Comparison of ENCODE assay signal across 12 cellular contexts in the genomic region with DNA sequence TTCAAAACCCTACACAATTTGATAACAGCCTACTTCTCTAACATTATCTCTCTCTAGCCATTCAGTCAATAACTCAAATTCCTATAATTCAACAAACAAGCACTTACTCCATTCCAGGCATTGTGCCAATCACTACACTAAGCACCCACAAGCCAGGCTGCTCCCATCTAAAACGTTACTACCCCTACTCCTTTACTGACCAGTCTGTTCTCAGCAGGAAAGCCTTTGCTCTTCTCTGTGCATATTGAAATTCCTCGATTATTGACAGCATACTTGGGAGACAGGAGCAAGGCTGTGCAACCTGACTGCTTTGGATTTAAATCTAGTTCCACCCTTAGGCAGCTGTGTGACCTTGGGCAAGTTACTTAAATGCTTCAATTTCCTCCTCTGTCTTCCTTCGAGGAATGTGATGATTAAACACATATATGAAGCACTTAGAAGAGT.
DNase-seq lines count a peak whose midpoint lies in the region; ATAC-seq, FAIRE-seq and TF ChIP-seq lines count a peak whose summit lies in the region.
"Had no signal": no experiment of that assay in that cellular context is flagged by ENCODE, and none has a peak within 500 bp of the region (broad histone marks: within the 10 kb centered on the region; RNA-seq: fewer than 3 reads in every experiment).

No MANE protein-coding gene starts in this region.

- H3K4me3 ChIP-seq in HepG2 (replicated peaks in 1 of 3; ENCODE audit: insufficient read depth in 1 of 3, low read depth in 2 of 3, low read length in 3 of 3) (no peak overlapping the region), right lobe of liver (no peak overlapping the region), fibroblast of lung (replicated peaks in 1 of 4; ENCODE audit: control extremely low read depth in 1 of 4, insufficient read depth in 1 of 4, low read depth in 3 of 4, low read length in 4 of 4) (no peak overlapping the region), upper lobe of right lung (no peak overlapping the region)
- H3K4me3 ChIP-seq: ovary had no signal

- in situ Hi-C loops in HepG2 (cut with HindIII; ENCODE audit: extremely low pct_ligation_motif_present, low pct_unique_long_range_greater_than_20kb): no loop called here

- H3K4me3 Mint-ChIP-seq in activated CD8-positive, alpha-beta T cell treated with anti-CD3 and anti-CD28 coated beads, Interleukin-2, amount 10 ng/mL, durations not matched to agents 7 days and 5 days: no peak overlapping the region

- no peaks in the 10 kb centered on the region for H3K4me1 Mint-ChIP-seq in activated CD8-positive, alpha-beta T cell treated with anti-CD3 and anti-CD28 coated beads, Interleukin-2, amount 10 ng/mL, durations not matched to agents 7 days and 5 days (ENCODE audit: low read depth)

- intact Hi-C loops in HepG2 (cut with micrococcal nuclease; ENCODE audit: unreplicated experiment): loop anchor here (5.0 kb wide), 1 partner anchor 41 kb away; no protein-coding TSS in a partner anchor
- intact Hi-C loops in right lobe of liver (cut with DNase I): no loop called here
- intact Hi-C loops in upper lobe of right lung (cut with DNase I): no loop called here

- TF ChIP-seq RAD21 in HepG2 (CRISPR knock-in tag; IDR thresholded peaks at IDR 0.05): no peak

- H3K27me3 ChIP-seq in HepG2 (ENCODE audit: control insufficient read depth in 1 of 2, insufficient read depth in 2 of 2, low read length in 2 of 2): no peaks in the 10 kb centered on the region; a peak in 2 of 5 replicates
- H3K27me3 ChIP-seq in right lobe of liver: no peaks in the 10 kb centered on the region
- H3K27me3 ChIP-seq in fibroblast of lung (ENCODE audit: control insufficient read depth, insufficient read depth, low read length): no peaks in the 10 kb centered on the region
- no peaks in the 10 kb centered on the region for H3K27me3 ChIP-seq in upper lobe of right lung
- H3K27me3 ChIP-seq: ovary had no signal

- TF ChIP-seq POLR2A in HepG2 (IDR thresholded peaks at IDR 0.05; ENCODE audit: insufficient read depth in 1 of 2, low read depth in 2 of 2, low read length in 2 of 2) (no peak), right lobe of liver (IDR thresholded peaks at IDR 0.05) (no peak)

- CTCF ChIA-PET in HepG2 (lab: Yijun Ruan, JAX; ENCODE audit: low intra/inter-chr PET ratio, low total read pairs): no interaction called here
- CTCF ChIA-PET in activated CD8-positive, alpha-beta T cell treated with anti-CD3 and anti-CD28 coated beads, Interleukin-2, amount 10 ng/mL, durations not matched to agents 7 days and 5 days (lab: Charles Lee): interaction anchor here (0.9 kb wide), 1 partner anchor 963 kb away, joined by 3 read pairs; no protein-coding TSS in a partner anchor

- TF ChIP-seq CTCF in HepG2 (CRISPR knock-in tag; IDR thresholded peaks at IDR 0.05) (no peak), right lobe of liver (IDR thresholded peaks at IDR 0.05) (no peak), fibroblast of lung (conservative IDR thresholded peaks at IDR 0.05 in 1 of 2, IDR thresholded peaks at IDR 0.05 in 1 of 2; ENCODE audit: low read depth in 1 of 2, low read length in 2 of 2) (no peak), upper lobe of right lung (IDR thresholded peaks at IDR 0.05) (no peak)

- peaks cover 23% of the 10 kb centered on the region for H3K27me3 Mint-ChIP-seq in activated CD8-positive, alpha-beta T cell treated with anti-CD3 and anti-CD28 coated beads, Interleukin-2, amount 10 ng/mL, durations not matched to agents 7 days and 5 days (ENCODE audit: low read depth)

- H3K27ac Mint-ChIP-seq in activated CD8-positive, alpha-beta T cell treated with anti-CD3 and anti-CD28 coated beads, Interleukin-2, amount 10 ng/mL, durations not matched to agents 7 days and 5 days: no peak overlapping the region

- H3K4me1 ChIP-seq in HepG2 (ENCODE audit: insufficient read depth, low read length): peaks cover 6% of the 10 kb centered on the region; the same call in 1 of the 2 replicates
- no peaks in the 10 kb centered on the region for H3K4me1 ChIP-seq in right lobe of liver
- peaks cover 16% of the 10 kb centered on the region for H3K4me1 ChIP-seq in fibroblast of lung (ENCODE audit: control insufficient read depth, extremely low read depth, insufficient read depth, low read length)
- H3K4me1 ChIP-seq in upper lobe of right lung: peaks cover 11% of the 10 kb centered on the region

- H3K36me3 ChIP-seq in HepG2 (replicated peaks in 1 of 2; ENCODE audit: control insufficient read depth in 1 of 2, insufficient read depth in 2 of 2, low read length in 2 of 2) (no peaks in the 10 kb centered on the region), right lobe of liver (no peaks in the 10 kb centered on the region), fibroblast of lung (ENCODE audit: control insufficient read depth, insufficient read depth, low read length) (no peaks in the 10 kb centered on the region), upper lobe of right lung (no peaks in the 10 kb centered on the region)
- H3K36me3 ChIP-seq: ovary had no signal

- H3K4me2 ChIP-seq in HepG2 (ENCODE audit: low read depth, low read length): no peak overlapping the region
- no peak overlapping the region for H3K4me2 ChIP-seq in fibroblast of lung (ENCODE audit: extremely low read depth, insufficient read depth, low read length)

- H3K27ac ChIP-seq in HepG2 (ENCODE audit: extremely low read length, insufficient read depth, low read length) (no peak overlapping the region), right lobe of liver (no peak overlapping the region), fibroblast of lung (ENCODE audit: insufficient read depth, low read length) (no peak overlapping the region), upper lobe of right lung (no peak overlapping the region)
- H3K27ac ChIP-seq: HL-60, ovary had no signal

- H3K9ac ChIP-seq in HepG2 (ENCODE audit: insufficient read depth, low read depth, low read length) (no peak overlapping the region), fibroblast of lung (ENCODE audit: insufficient read depth, low read length) (no peak overlapping the region)

- TF ChIP-seq EP300 in HepG2 (IDR thresholded peaks at IDR 0.05; ENCODE audit: low read depth in 2 of 2, low read length in 2 of 2) (no peak), HepG2 (CRISPR knock-in tag; IDR thresholded peaks at IDR 0.05; ENCODE audit: borderline replicate concordance) (no peak)

- H3K9me3 ChIP-seq in HepG2 (ENCODE audit: low read length) (no peaks in the 10 kb centered on the region), right lobe of liver (no peaks in the 10 kb centered on the region), fibroblast of lung (ENCODE audit: control insufficient read depth, insufficient read depth, low read depth, low read length) (no peaks in the 10 kb centered on the region), upper lobe of right lung (no peaks in the 10 kb centered on the region)
- H3K9me3 ChIP-seq: ovary had no signal

- H4K20me1 ChIP-seq in HepG2 (ENCODE audit: insufficient read depth, low read length): no peaks in the 10 kb centered on the region
- no peaks in the 10 kb centered on the region for H4K20me1 ChIP-seq in fibroblast of lung (ENCODE audit: control insufficient read depth, extremely low read depth, insufficient read depth, low read length)

- H3K36me3 Mint-ChIP-seq in activated CD8-positive, alpha-beta T cell treated with anti-CD3 and anti-CD28 coated beads, Interleukin-2, amount 10 ng/mL, durations not matched to agents 7 days and 5 days (ENCODE audit: low read depth): no peaks in the 10 kb centered on the region

- BruUV-seq in HepG2 (replicated peaks; lab: Mats Ljungman, UMichigan): no TSS peak

- H3K79me2 ChIP-seq in HepG2 (ENCODE audit: insufficient read depth, low read length) (no peaks in the 10 kb centered on the region), fibroblast of lung (ENCODE audit: control insufficient read depth, insufficient read depth, low read length) (no peaks in the 10 kb centered on the region)

- no peak for FAIRE-seq in HepG2 (lab: Jason Lieb, UNC)

- POLR2A ChIA-PET in HepG2 (lab: Yijun Ruan, JAX): no interaction called here
- POLR2A ChIA-PET in activated CD8-positive, alpha-beta T cell treated with anti-CD3 and anti-CD28 coated beads, Interleukin-2, amount 10 ng/mL, durations not matched to agents 7 days and 5 days (lab: Charles Lee): no interaction called here

- H3K9me3 Mint-ChIP-seq in activated CD8-positive, alpha-beta T cell treated with anti-CD3 and anti-CD28 coated beads, Interleukin-2, amount 10 ng/mL, durations not matched to agents 7 days and 5 days (ENCODE audit: insufficient read depth): no peaks in the 10 kb centered on the region

- 2% methylated on average over 3 of the region's 3 CpGs for WGBS in HepG2 (ENCODE audit: low lambda C conversion rate)
- 22% methylated on average over 3 of the region's 3 CpGs for WGBS in right lobe of liver (ENCODE audit: insufficient coverage, low coverage, low lambda C conversion rate, missing lambda C conversion rate)

- H2AFZ ChIP-seq in HepG2 (ENCODE audit: low read length) (no peak overlapping the region), fibroblast of lung (ENCODE audit: low read length) (no peak overlapping the region)

- ATAC-seq in HepG2 (no peak; the same call in 2 of the 3 replicates), right lobe of liver (no peak), upper lobe of right lung (peak; percentile 59)
- no peak for ATAC-seq in activated CD8-positive, alpha-beta T cell treated with anti-CD3 and anti-CD28 coated beads, Interleukin-2, amount 10 ng/mL, durations not matched to agents 7 days and 5 days

- peak; percentile 44 for DNase-seq in HepG2 (ENCODE audit: low spot score)
- DNase-seq in right lobe of liver: no peak
- DNase-seq in OCI-M1 (lab: John Stamatoyannopoulos, UW): peak; percentile 72
- peak; percentile 68 to 87 for DNase-seq in fibroblast of lung (ENCODE audit: low read depth in 2 of 2)
- DNase-seq in upper lobe of right lung: no peak
- DNase-seq in activated CD8-positive, alpha-beta T cell treated with anti-CD3 and anti-CD28 coated beads, Interleukin-2, amount 10 ng/mL, durations not matched to agents 7 days and 5 days: no peak
- DNase-seq in NCI-H748 treated with DMSO at 0.1 percent for 48 hours (lab: John Stamatoyannopoulos, UW): no peak
- no peak for DNase-seq in MV-4-11 (lab: John Stamatoyannopoulos, UW)
- DNase-seq: aorta, GOT3, ovary had no signal

TF ChIP-seq in HepG2, 621 proteins besides CTCF, POLR2A, EP300 and RAD21 (continues in another document):
- TF ChIP-seq ZSCAN30 (CRISPR knock-in tag; IDR thresholded peaks at IDR 0.05): no peak
- no peak for TF ChIP-seq ZNF816 (CRISPR knock-in tag; IDR thresholded peaks at IDR 0.05; ENCODE audit: borderline replicate concordance)
- TF ChIP-seq ZNF782 (CRISPR knock-in tag; IDR thresholded peaks at IDR 0.05; ENCODE audit: borderline replicate concordance): no peak
- no peak for TF ChIP-seq SOX5 (CRISPR knock-in tag; IDR thresholded peaks at IDR 0.05; ENCODE audit: borderline replicate concordance)
- TF ChIP-seq, protein P1, sequence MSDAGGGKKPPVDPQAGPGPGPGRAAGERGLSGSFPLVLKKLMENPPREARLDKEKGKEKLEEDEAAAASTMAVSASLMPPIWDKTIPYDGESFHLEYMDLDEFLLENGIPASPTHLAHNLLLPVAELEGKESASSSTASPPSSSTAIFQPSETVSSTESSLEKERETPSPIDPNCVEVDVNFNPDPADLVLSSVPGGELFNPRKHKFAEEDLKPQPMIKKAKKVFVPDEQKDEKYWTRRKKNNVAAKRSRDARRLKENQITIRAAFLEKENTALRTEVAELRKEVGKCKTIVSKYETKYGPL (CRISPR knock-in tag; IDR thresholded peaks at IDR 0.05): no peak

Comparison
In these comparisons a context has a peak if more than half of its experiments do, and no peak if none do; other contexts are left out.
1. DNase-seq: peak in HepG2 (single experiment), OCI-M1 (single experiment) and fibroblast of lung (2 of 2); none in right lobe of liver (0 of 3), upper lobe of right lung (single experiment), activated CD8-positive, alpha-beta T cell treated with anti-CD3 and anti-CD28 coated beads, Interleukin-2, amount 10 ng/mL, durations not matched to agents 7 days and 5 days (single experiment), NCI-H748 treated with DMSO at 0.1 percent for 48 hours (single experiment) and MV-4-11 (single experiment).